Comparison of ENCODE assay signal across 1 cellular context in the genomic region with DNA sequence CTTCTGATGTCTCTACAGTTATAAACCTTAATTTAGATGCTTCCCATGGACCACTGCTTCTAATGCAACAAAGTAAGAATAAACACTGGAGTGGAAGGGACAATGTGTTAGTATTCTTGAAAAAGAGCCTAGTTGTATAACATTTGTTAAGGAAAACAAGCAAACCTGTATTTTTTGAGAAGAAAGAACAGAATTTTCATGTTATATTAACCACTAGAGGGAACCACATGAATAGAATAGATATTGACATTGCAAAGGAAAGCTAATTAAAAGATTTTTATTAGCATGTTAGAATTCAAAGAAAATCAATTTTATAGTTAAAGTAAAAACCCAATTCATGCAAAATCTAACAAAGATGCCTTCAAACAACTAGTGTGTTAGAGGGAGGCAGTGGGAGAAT.
TF ChIP-seq lines count a peak whose summit lies in the region.

No MANE protein-coding gene starts in this region.

TF ChIP-seq in HCT116, 20 proteins besides CTCF, POLR2A, EP300 and RAD21:
- TF ChIP-seq, protein P1, sequence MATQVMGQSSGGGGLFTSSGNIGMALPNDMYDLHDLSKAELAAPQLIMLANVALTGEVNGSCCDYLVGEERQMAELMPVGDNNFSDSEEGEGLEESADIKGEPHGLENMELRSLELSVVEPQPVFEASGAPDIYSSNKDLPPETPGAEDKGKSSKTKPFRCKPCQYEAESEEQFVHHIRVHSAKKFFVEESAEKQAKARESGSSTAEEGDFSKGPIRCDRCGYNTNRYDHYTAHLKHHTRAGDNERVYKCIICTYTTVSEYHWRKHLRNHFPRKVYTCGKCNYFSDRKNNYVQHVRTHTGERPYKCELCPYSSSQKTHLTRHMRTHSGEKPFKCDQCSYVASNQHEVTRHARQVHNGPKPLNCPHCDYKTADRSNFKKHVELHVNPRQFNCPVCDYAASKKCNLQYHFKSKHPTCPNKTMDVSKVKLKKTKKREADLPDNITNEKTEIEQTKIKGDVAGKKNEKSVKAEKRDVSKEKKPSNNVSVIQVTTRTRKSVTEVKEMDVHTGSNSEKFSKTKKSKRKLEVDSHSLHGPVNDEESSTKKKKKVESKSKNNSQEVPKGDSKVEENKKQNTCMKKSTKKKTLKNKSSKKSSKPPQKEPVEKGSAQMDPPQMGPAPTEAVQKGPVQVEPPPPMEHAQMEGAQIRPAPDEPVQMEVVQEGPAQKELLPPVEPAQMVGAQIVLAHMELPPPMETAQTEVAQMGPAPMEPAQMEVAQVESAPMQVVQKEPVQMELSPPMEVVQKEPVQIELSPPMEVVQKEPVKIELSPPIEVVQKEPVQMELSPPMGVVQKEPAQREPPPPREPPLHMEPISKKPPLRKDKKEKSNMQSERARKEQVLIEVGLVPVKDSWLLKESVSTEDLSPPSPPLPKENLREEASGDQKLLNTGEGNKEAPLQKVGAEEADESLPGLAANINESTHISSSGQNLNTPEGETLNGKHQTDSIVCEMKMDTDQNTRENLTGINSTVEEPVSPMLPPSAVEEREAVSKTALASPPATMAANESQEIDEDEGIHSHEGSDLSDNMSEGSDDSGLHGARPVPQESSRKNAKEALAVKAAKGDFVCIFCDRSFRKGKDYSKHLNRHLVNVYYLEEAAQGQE (IDR thresholded peaks at IDR 0.05; ENCODE audit: low read depth): no peak
- TF ChIP-seq SP1 (IDR thresholded peaks at IDR 0.05; ENCODE audit: low read depth): no peak
- no peak for TF ChIP-seq SIN3A (IDR thresholded peaks at IDR 0.05; ENCODE audit: low read depth)
- TF ChIP-seq TCF7L2 (IDR thresholded peaks at IDR 0.05; ENCODE audit: borderline replicate concordance, extremely low read depth, insufficient read depth, insufficient read length): no peak
- TF ChIP-seq EZH2phosphoT487 (IDR thresholded peaks at IDR 0.05; ENCODE audit: borderline replicate concordance): no peak
- no peak for TF ChIP-seq EZH2 (IDR thresholded peaks at IDR 0.05)
- TF ChIP-seq CEBPB (IDR thresholded peaks at IDR 0.05; ENCODE audit: low read depth): no peak
- TF ChIP-seq, protein P2, sequence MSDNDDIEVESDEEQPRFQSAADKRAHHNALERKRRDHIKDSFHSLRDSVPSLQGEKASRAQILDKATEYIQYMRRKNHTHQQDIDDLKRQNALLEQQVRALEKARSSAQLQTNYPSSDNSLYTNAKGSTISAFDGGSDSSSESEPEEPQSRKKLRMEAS (IDR thresholded peaks at IDR 0.05): no peak
- no peak for TF ChIP-seq JUND (IDR thresholded peaks at IDR 0.05)
- TF ChIP-seq, protein P3, sequence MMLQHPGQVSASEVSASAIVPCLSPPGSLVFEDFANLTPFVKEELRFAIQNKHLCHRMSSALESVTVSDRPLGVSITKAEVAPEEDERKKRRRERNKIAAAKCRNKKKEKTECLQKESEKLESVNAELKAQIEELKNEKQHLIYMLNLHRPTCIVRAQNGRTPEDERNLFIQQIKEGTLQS (IDR thresholded peaks at IDR 0.05): no peak
- no peak for TF ChIP-seq FOSL1 (IDR thresholded peaks at IDR 0.05; ENCODE audit: low read depth)
- TF ChIP-seq ZFX (IDR thresholded peaks at IDR 0.05): no peak
- no peak for TF ChIP-seq ELF1 (IDR thresholded peaks at IDR 0.05; ENCODE audit: borderline replicate concordance, low read depth)
